In genomic region chr11:17277024-17277584, GRCh38 we compare ENCODE assay signal across 1 cellular context.
TF ChIP-seq lines count a peak whose summit lies in the region.

No MANE protein-coding gene starts in this region.

TF ChIP-seq in HEK293, 187 proteins besides CTCF, POLR2A, EP300 and RAD21 (continued from another document):
- peak; percentile 69 for TF ChIP-seq ZBTB10 (tag by site-specific recombination; IDR thresholded peaks at IDR 0.05)
- peak; percentile 68 for TF ChIP-seq ZNF366 (tag by site-specific recombination; conservative IDR thresholded peaks at IDR 0.05)
- TF ChIP-seq ZNF324 (tag by site-specific recombination; IDR thresholded peaks at IDR 0.05) = 0 out of 2 replicates have a peak, but pooled peaks have one; percentile 40
- peak; percentile 82 for TF ChIP-seq HIC1 (tag by site-specific recombination; IDR thresholded peaks at IDR 0.05)
- TF ChIP-seq ZBTB20 (tag by site-specific recombination; IDR thresholded peaks at IDR 0.05) = peak; percentile 36; the same call in 1 of the 2 replicates
- TF ChIP-seq ZNF2 (tag by site-specific recombination; IDR thresholded peaks at IDR 0.05) = no peak
- TF ChIP-seq ZNF501 (tag by site-specific recombination; IDR thresholded peaks at IDR 0.05) = 0 out of 2 replicates have a peak, but pooled peaks have one; percentile 43
- TF ChIP-seq TRIM28 (IDR thresholded peaks at IDR 0.05; ENCODE audit: borderline replicate concordance, low read length) = peak; percentile 47; the same call in 1 of the 2 replicates
- TF ChIP-seq FEZF1 (tag by site-specific recombination; IDR thresholded peaks at IDR 0.05) = peak; percentile 58
- peak; percentile 97 for TF ChIP-seq OVOL3 (tag by site-specific recombination; IDR thresholded peaks at IDR 0.05)
